23 cellular contexts compared by ENCODE assay signal in genomic region chrX:44674906-44675305, GRCh38.
DNase-seq lines count a peak whose midpoint lies in the region; ATAC-seq and TF ChIP-seq lines count a peak whose summit lies in the region.
"Had no signal": no experiment of that assay in that cellular context is flagged by ENCODE, and none has a peak within 500 bp of the region (broad histone marks: within the 10 kb centered on the region; RNA-seq: fewer than 3 reads in every experiment).

No MANE protein-coding gene starts in this region.

- H2AFZ ChIP-seq in IMR-90 (replicated peaks; ENCODE audit: low read length, poor library complexity): no peak overlapping the region
- H2AFZ ChIP-seq in mammary epithelial cell (ENCODE audit: low read depth, low read length): peak overlapping the region; percentile 60
- H2AFZ ChIP-seq in neural progenitor cell (replicated peaks): peak overlapping the region; percentile 18
- H2AFZ ChIP-seq: PC-9 had no signal

- no peaks in the 10 kb centered on the region for H3F3A ChIP-seq in neural progenitor cell (ENCODE audit: low read depth)

- dilution Hi-C loops in IMR-90 (cut with HindIII; ENCODE audit: low sequenced_read_pairs, unreplicated experiment) (no loop called here), mammary epithelial cell (cut with HindIII; ENCODE audit: low sequenced_read_pairs) (no loop called here)

- H3K27me3 Mint-ChIP-seq in neural progenitor cell (ENCODE audit: insufficient read depth, low read depth): no peaks in the 10 kb centered on the region
- H3K27me3 Mint-ChIP-seq: activated CD8-positive, alpha-beta memory T cell treated with anti-CD3 and anti-CD28 coated beads, Interleukin-2, amount 10 ng/mL, durations not matched to agents 7 days and 5 days; activated naive CD8-positive, alpha-beta T cell treated with anti-CD3 and anti-CD28 coated beads, Interleukin-2, amount 50 U/mL, for 24 hours; CD4-positive, alpha-beta T cell; central memory CD8-positive, alpha-beta T cell; T-helper 17 cell had no signal

- H3K36me3 ChIP-seq in IMR-90 (ENCODE audit: control insufficient read depth, insufficient read depth, low read length) (no peaks in the 10 kb centered on the region), mammary epithelial cell (ENCODE audit: insufficient read depth, low read length) (no peaks in the 10 kb centered on the region), neural progenitor cell (no peaks in the 10 kb centered on the region)
- H3K36me3 ChIP-seq: gastrocnemius medialis, vagina had no signal

- H3K27ac ChIP-seq in IMR-90 (ENCODE audit: insufficient read depth, low read length) (no peak overlapping the region), mammary epithelial cell (ENCODE audit: insufficient read depth, low read depth, low read length) (no peak overlapping the region), neural progenitor cell (no peak overlapping the region)
- H3K27ac ChIP-seq: gastrocnemius medialis, PC-9, vagina had no signal

- no peaks in the 10 kb centered on the region for H3K4me1 ChIP-seq in IMR-90 (ENCODE audit: control insufficient read depth, insufficient read depth, low read length)
- H3K4me1 ChIP-seq in mammary epithelial cell (ENCODE audit: insufficient read depth, low read length): peaks cover 12% of the 10 kb centered on the region
- H3K4me1 ChIP-seq in neural progenitor cell: no peaks in the 10 kb centered on the region
- H3K4me1 ChIP-seq: gastrocnemius medialis, vagina had no signal

- no peaks in the 10 kb centered on the region for H4K20me1 ChIP-seq in IMR-90 (ENCODE audit: insufficient read depth, low read length)
- no peaks in the 10 kb centered on the region for H4K20me1 ChIP-seq in mammary epithelial cell (ENCODE audit: insufficient read depth, low read length)
- H4K20me1 ChIP-seq in neural progenitor cell (ENCODE audit: low read depth): no peaks in the 10 kb centered on the region

- no peaks in the 10 kb centered on the region; the same call in 1 of the 2 replicates for H3K9me1 ChIP-seq in IMR-90 (ENCODE audit: insufficient read depth, low read length)

- H3K4ac ChIP-seq in IMR-90 (ENCODE audit: low read depth, low read length): peak overlapping the region; percentile 70

- TF ChIP-seq POLR2A in IMR-90 (IDR thresholded peaks at IDR 0.05; ENCODE audit: low read depth, low read length): no peak

- TF ChIP-seq CTCF in IMR-90 (conservative IDR thresholded peaks at IDR 0.05; ENCODE audit: low read depth, low read length) (no peak), mammary epithelial cell (conservative IDR thresholded peaks at IDR 0.05 in 1 of 2, IDR thresholded peaks at IDR 0.05 in 1 of 2; ENCODE audit: extremely low read depth in 1 of 2, insufficient read depth in 1 of 2, low read depth in 1 of 2, low read length in 2 of 2) (no peak), neural progenitor cell (IDR thresholded peaks at IDR 0.05) (no peak)

- no peak overlapping the region for H3K27ac Mint-ChIP-seq in neural progenitor cell
- H3K27ac Mint-ChIP-seq: activated CD8-positive, alpha-beta memory T cell treated with anti-CD3 and anti-CD28 coated beads, Interleukin-2, amount 10 ng/mL, durations not matched to agents 7 days and 5 days; activated naive CD8-positive, alpha-beta T cell treated with anti-CD3 and anti-CD28 coated beads, Interleukin-2, amount 50 U/mL, for 24 hours; CD4-positive, alpha-beta T cell; T-helper 17 cell had no signal

- H2BK120ac ChIP-seq in IMR-90 (ENCODE audit: low read depth, low read length): peak overlapping the region; percentile 64

- no peak overlapping the region for H3K18ac ChIP-seq in IMR-90 (ENCODE audit: low read depth, low read length)

- H3K79me2 ChIP-seq in mammary epithelial cell (ENCODE audit: insufficient read depth, low read length) (no peaks in the 10 kb centered on the region), neural progenitor cell (ENCODE audit: low read depth) (no peaks in the 10 kb centered on the region)

- H3K4me1 Mint-ChIP-seq in neural progenitor cell: no peaks in the 10 kb centered on the region
- H3K4me1 Mint-ChIP-seq: activated CD8-positive, alpha-beta memory T cell treated with anti-CD3 and anti-CD28 coated beads, Interleukin-2, amount 10 ng/mL, durations not matched to agents 7 days and 5 days; activated naive CD8-positive, alpha-beta T cell treated with anti-CD3 and anti-CD28 coated beads, Interleukin-2, amount 50 U/mL, for 24 hours; central memory CD8-positive, alpha-beta T cell; neural crest cell; T-helper 17 cell had no signal

- no peaks in the 10 kb centered on the region for H3K36me3 Mint-ChIP-seq in neural progenitor cell
- H3K36me3 Mint-ChIP-seq: activated CD8-positive, alpha-beta memory T cell treated with anti-CD3 and anti-CD28 coated beads, Interleukin-2, amount 10 ng/mL, durations not matched to agents 7 days and 5 days had no signal

- peak overlapping the region; percentile 33; the same call in 1 of the 2 replicates for H2BK20ac ChIP-seq in IMR-90 (ENCODE audit: low read depth, low read length)

- no peak for TF ChIP-seq RAD21 in IMR-90 (IDR thresholded peaks at IDR 0.05; ENCODE audit: low read length)

- H3K23ac ChIP-seq in IMR-90 (ENCODE audit: low read depth, low read length): no peak overlapping the region

- H2AK9ac ChIP-seq in IMR-90 (replicated peaks; ENCODE audit: low read depth, low read length, poor library complexity): no peak overlapping the region

- no peaks in the 10 kb centered on the region for H3K79me1 ChIP-seq in IMR-90 (ENCODE audit: low read depth in 1 of 2, low read length in 2 of 2)

- CTCF ChIA-PET in IMR-90 (lab: Yijun Ruan, JAX): interaction anchor here (1.0 kb wide), 1 partner anchor 387 kb away, joined by 3 read pairs; no protein-coding TSS in a partner anchor
- CTCF ChIA-PET in mammary epithelial cell (lab: Charles Lee; ENCODE audit: low non-redundant PET): no interaction called here

- H3K4me3 Mint-ChIP-seq in neural progenitor cell: no peak overlapping the region
- H3K4me3 Mint-ChIP-seq: activated CD8-positive, alpha-beta memory T cell treated with anti-CD3 and anti-CD28 coated beads, Interleukin-2, amount 10 ng/mL, durations not matched to agents 7 days and 5 days; activated naive CD8-positive, alpha-beta T cell treated with anti-CD3 and anti-CD28 coated beads, Interleukin-2, amount 50 U/mL, for 24 hours; activated T-cell treated with anti-CD3 and anti-CD28 coated beads, Interleukin-2, amount 50 U/mL, for 4 hours; CD4-positive, alpha-beta T cell; central memory CD8-positive, alpha-beta T cell; neural crest cell; T-helper 17 cell had no signal

- peak; percentile 30 for DNase-seq in NCI-H1092 treated with DMSO at 0.1 percent for 48 hours (lab: John Stamatoyannopoulos, UW)
- no peak for DNase-seq in NCI-H1092 (lab: John Stamatoyannopoulos, UW)
- no peak for DNase-seq in IMR-90
- DNase-seq in mammary epithelial cell: no peak
- no peak for DNase-seq in neural progenitor cell (ENCODE audit: low spot score)
- DNase-seq in head of caudate nucleus: no peak
- no peak for DNase-seq in iPS-NIHi7 (ENCODE audit: extremely low spot score)
- no peak for DNase-seq in activated T-cell treated with anti-CD3 and anti-CD28 coated beads, Interleukin-2, amount 50 U/mL, for 48 hours
- DNase-seq: activated CD8-positive, alpha-beta memory T cell treated with anti-CD3 and anti-CD28 coated beads, Interleukin-2, amount 10 ng/mL, durations not matched to agents 7 days and 5 days; activated naive CD4-positive, alpha-beta T cell; activated naive CD8-positive, alpha-beta T cell treated with anti-CD3 and anti-CD28 coated beads, Interleukin-2, amount 50 U/mL, for 24 hours; activated T-cell treated with anti-CD3 and anti-CD28 coated beads, Interleukin-2, amount 50 U/mL, for 4 hours; CD4-positive, alpha-beta T cell; KG1; MM.1S; small intestine; stimulated activated naive CD8-positive, alpha-beta T cell treated with anti-CD3 and anti-CD28 coated beads, Interleukin-15, Interleukin-2, amounts not matched to agents 100 U/mL and 50 U/mL, for 24 hours; T-helper 17 cell had no signal

- H3K14ac ChIP-seq in IMR-90 (replicated peaks; ENCODE audit: low read depth, low read length): peak overlapping the region; percentile 45; the same call in 1 of the 2 replicates

- intact Hi-C loops in IMR-90 (cut with micrococcal nuclease): no loop called here
- intact Hi-C loops in mammary epithelial cell (cut with micrococcal nuclease): loop anchor here (10.0 kb wide), 2 partner anchors 130 to 200 kb away; partner anchors contain the start of genes FUNDC1 and KDM6A
- intact Hi-C loops in head of caudate nucleus (cut with DNase I): no loop called here

- POLR2A ChIA-PET in IMR-90 (lab: Charles Lee; ENCODE audit: unreplicated experiment): no interaction called here

- H3K9ac ChIP-seq in IMR-90 (ENCODE audit: low read depth, low read length): no peak overlapping the region
- H3K9ac ChIP-seq in mammary epithelial cell (ENCODE audit: insufficient read depth, low read length): no peak overlapping the region
- H3K9ac ChIP-seq in neural progenitor cell: no peak overlapping the region

- WGBS in IMR-90 (ENCODE audit: extremely low coverage in 2 of 2, insufficient read length in 1 of 2), 2 experiments: no CpG with 5 or more reads among the region's 2 CpGs
- 43% methylated on average over 2 of the region's 2 CpGs for WGBS in mammary epithelial cell (ENCODE audit: low coverage, missing lambda C conversion rate)

- no peak for ATAC-seq in IMR-90 (ENCODE audit: low read depth)
- ATAC-seq: activated CD8-positive, alpha-beta memory T cell treated with anti-CD3 and anti-CD28 coated beads, Interleukin-2, amount 10 ng/mL, durations not matched to agents 7 days and 5 days; activated naive CD8-positive, alpha-beta T cell treated with anti-CD3 and anti-CD28 coated beads, Interleukin-2, amount 50 U/mL, for 24 hours; activated T-cell treated with anti-CD3 and anti-CD28 coated beads, Interleukin-2, amount 50 U/mL, for 4 hours; gastrocnemius medialis; stimulated activated naive CD8-positive, alpha-beta T cell treated with anti-CD3 and anti-CD28 coated beads, Interleukin-15, Interleukin-2, amounts not matched to agents 100 U/mL and 50 U/mL, for 24 hours; T-helper 17 cell had no signal

- H2AK5ac ChIP-seq in IMR-90 (ENCODE audit: low read depth, low read length): peak overlapping the region; percentile 27; the same call in 1 of the 2 replicates

- H3K9me3 ChIP-seq in IMR-90 (ENCODE audit: control insufficient read depth, insufficient read depth, low read length): no peaks in the 10 kb centered on the region
- H3K9me3 ChIP-seq in mammary epithelial cell (replicated peaks; ENCODE audit: insufficient read depth, low read length): no peaks in the 10 kb centered on the region
- no peaks in the 10 kb centered on the region for H3K9me3 ChIP-seq in neural progenitor cell (ENCODE audit: low read depth)
- H3K9me3 ChIP-seq: gastrocnemius medialis, vagina had no signal

- H2BK15ac ChIP-seq in IMR-90 (ENCODE audit: low read depth, low read length): no peak overlapping the region

- BruUV-seq in IMR-90 (replicated peaks; lab: Mats Ljungman, UMichigan) (no TSS peak), mammary epithelial cell (replicated peaks; lab: Mats Ljungman, UMichigan) (no TSS peak)

- in situ Hi-C loops in IMR-90 (cut with MboI; ENCODE audit: low sequenced_read_pairs): no loop called here
- in situ Hi-C loops in mammary epithelial cell (cut with MboI; ENCODE audit: low sequenced_read_pairs in 2 of 2): no loop called here

- H3K4me2 ChIP-seq in IMR-90 (ENCODE audit: low read depth, low read length) (no peak overlapping the region), mammary epithelial cell (ENCODE audit: insufficient read depth, low read depth, low read length) (peak overlapping the region; percentile 22), neural progenitor cell (no peak overlapping the region)
- H3K4me2 ChIP-seq: PC-9 had no signal

- no peak overlapping the region for H4K8ac ChIP-seq in IMR-90 (ENCODE audit: low read depth in 2 of 2, low read length in 2 of 2)

- no peak overlapping the region for H4K5ac ChIP-seq in IMR-90 (ENCODE audit: low read depth, low read length)

- H3K9me3 Mint-ChIP-seq in neural progenitor cell: no peaks in the 10 kb centered on the region
- H3K9me3 Mint-ChIP-seq: activated naive CD8-positive, alpha-beta T cell treated with anti-CD3 and anti-CD28 coated beads, Interleukin-2, amount 50 U/mL, for 24 hours; activated T-cell treated with anti-CD3 and anti-CD28 coated beads, Interleukin-2, amount 50 U/mL, for 4 hours; CD4-positive, alpha-beta T cell; central memory CD8-positive, alpha-beta T cell; neural crest cell had no signal

- H3K4me3 ChIP-seq in IMR-90 (ENCODE audit: insufficient read depth, low read depth, low read length) (no peak overlapping the region), mammary epithelial cell (replicated peaks in 1 of 3; ENCODE audit: insufficient read depth in 1 of 3, low read depth in 2 of 3, low read length in 3 of 3) (no peak overlapping the region), neural progenitor cell (no peak overlapping the region)
- H3K4me3 ChIP-seq: gastrocnemius medialis, PC-9, vagina had no signal

- H4K91ac ChIP-seq in IMR-90 (ENCODE audit: insufficient read depth, low read depth, low read length): no peak overlapping the region; the same call in 1 of the 2 replicates

- peak overlapping the region; percentile 11 for H2BK5ac ChIP-seq in IMR-90 (ENCODE audit: low read depth, low read length, poor library complexity, severe bottlenecking)

- H3K56ac ChIP-seq in IMR-90 (ENCODE audit: extremely low read depth, insufficient read depth, low read length): no peak overlapping the region

- no peaks in the 10 kb centered on the region; the same call in none of the 2 replicates for H3K27me3 ChIP-seq in IMR-90 (ENCODE audit: control insufficient read depth, insufficient read depth, low read length)
- no peaks in the 10 kb centered on the region for H3K27me3 ChIP-seq in mammary epithelial cell (ENCODE audit: insufficient read depth, low read length)
- H3K27me3 ChIP-seq in neural progenitor cell: no peaks in the 10 kb centered on the region
- H3K27me3 ChIP-seq: gastrocnemius medialis, vagina had no signal
